Comparison of ENCODE assay signal across 36 cellular contexts in the genomic region with DNA sequence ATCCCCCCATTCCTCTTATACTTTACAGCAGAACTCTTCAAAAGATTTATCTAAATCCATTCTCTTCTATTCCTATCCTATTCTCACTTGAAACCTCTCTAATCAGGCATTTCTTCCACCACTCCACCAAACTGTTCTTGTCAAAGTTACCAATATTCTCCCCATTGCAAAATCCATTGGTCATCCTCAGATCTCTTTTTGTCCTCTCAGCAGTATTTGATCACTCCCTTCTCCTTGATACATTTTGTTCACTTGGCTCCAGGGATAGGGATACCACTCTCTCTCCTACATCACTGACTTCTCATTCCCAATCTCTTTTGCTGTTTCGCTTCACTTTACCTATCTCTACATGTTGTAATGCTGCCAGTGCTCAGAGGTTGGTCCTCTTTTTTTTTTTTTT.
"Had no signal": no experiment of that assay in that cellular context is flagged by ENCODE, and none has a peak within 500 bp of the region (broad histone marks: within the 10 kb centered on the region; RNA-seq: fewer than 3 reads in every experiment).

No MANE protein-coding gene starts in this region.

- H3K36me3 Mint-ChIP-seq: activated CD4-positive, alpha-beta memory T cell treated with anti-CD3 and anti-CD28 coated beads for 36 hours had no signal

- H3K4me3 Mint-ChIP-seq: activated B cell treated with CpG ODN at 0.5 μM for 24 hours; activated CD4-positive, alpha-beta memory T cell treated with anti-CD3 and anti-CD28 coated beads for 36 hours; activated CD4-positive, alpha-beta T cell treated with anti-CD3 and anti-CD28 coated beads, Interleukin-2, amount 10 ng/mL, durations not matched to agents 24 days and 14 days; activated CD8-positive, alpha-beta T cell treated with anti-CD3 and anti-CD28 coated beads for 36 hours; activated naive CD4-positive, alpha-beta T cell treated with anti-CD3 and anti-CD28 coated beads for 36 hours; activated naive CD8-positive, alpha-beta T cell treated with anti-CD3 and anti-CD28 coated beads for 36 hours; activated T-cell treated with anti-CD3 and anti-CD28 coated beads, Interleukin-2, amount 50 U/mL, for 4 hours; activated T-cell treated with anti-CD3 and anti-CD28 coated beads, Interleukin-2, amount 50 U/mL, for 72 hours; activated T-helper 1 cell treated with anti-CD3 and anti-CD28 coated beads, Interleukin-12 subunit alpha, Interleukin-12 subunit beta, Interleukin-2, Interleukin-4 antibody, amounts not matched to agents 30 ng/mL and 10 ng/mL and 1 ng/mL, durations not matched to agents 14 hours and 24 hours and 36 hours; activated T-helper 17 cell treated with anti-CD3 and anti-CD28 coated beads, Interleukin-2, amount 50 U/mL, for 72 hours; T-helper 1 cell treated with Interleukin-12 subunit alpha and Interleukin-12 subunit beta and Interleukin-4 antibody, amounts not matched to agents 30 μg/mL and 1 μg/mL, for 36 hours; T-helper 2 cell treated with Interferon-gamma antibody and Interleukin-4, amounts not matched to agents 5 μg/mL and 100 μg/mL, for 36 hours had no signal

- H3K4me1 ChIP-seq: adrenal gland, breast epithelium had no signal

- H3K27ac ChIP-seq: adrenal gland, body of pancreas, brain microvascular endothelial cell, breast epithelium, VCaP had no signal

- FAIRE-seq: astrocyte, TTC549 had no signal

- H3K4me3 ChIP-seq: adrenal gland, body of pancreas, breast epithelium had no signal

- H3K9me3 Mint-ChIP-seq: activated B cell treated with CpG ODN at 0.5 μM for 24 hours; activated CD4-positive, alpha-beta memory T cell treated with anti-CD3 and anti-CD28 coated beads for 36 hours; activated CD8-positive, alpha-beta T cell treated with anti-CD3 and anti-CD28 coated beads for 36 hours; activated naive CD4-positive, alpha-beta T cell treated with anti-CD3 and anti-CD28 coated beads for 36 hours; activated naive CD8-positive, alpha-beta T cell treated with anti-CD3 and anti-CD28 coated beads for 36 hours; activated T-cell treated with anti-CD3 and anti-CD28 coated beads, Interleukin-2, amount 50 U/mL, for 4 hours; activated T-helper 1 cell treated with anti-CD3 and anti-CD28 coated beads, Interleukin-12 subunit alpha, Interleukin-12 subunit beta, Interleukin-2, Interleukin-4 antibody, amounts not matched to agents 30 ng/mL and 10 ng/mL and 1 ng/mL, durations not matched to agents 14 hours and 24 hours and 36 hours; T-helper 2 cell treated with Interferon-gamma antibody and Interleukin-4, amounts not matched to agents 5 μg/mL and 100 μg/mL, for 36 hours had no signal

- ATAC-seq: activated CD8-positive, alpha-beta T cell treated with anti-CD3 and anti-CD28 coated beads for 36 hours; activated naive CD4-positive, alpha-beta T cell treated with anti-CD3 and anti-CD28 coated beads, Interleukin-2, amount 50 U/mL, for 72 hours; activated T-cell treated with anti-CD3 and anti-CD28 coated beads, Interleukin-2, amount 50 U/mL, for 4 hours; activated T-cell treated with anti-CD3 and anti-CD28 coated beads, Interleukin-2, amount 50 U/mL, for 72 hours; activated T-helper 17 cell treated with anti-CD3 and anti-CD28 coated beads, Interleukin-2, amount 50 U/mL, for 72 hours; body of pancreas had no signal

- H3K9me3 ChIP-seq: adrenal gland, body of pancreas, breast epithelium had no signal

- H3K27me3 ChIP-seq: adrenal gland, body of pancreas, brain microvascular endothelial cell had no signal

- H3K36me3 ChIP-seq: adrenal gland, brain microvascular endothelial cell, breast epithelium had no signal

- H3K27me3 Mint-ChIP-seq: activated B cell treated with CpG ODN at 0.5 μM for 24 hours; activated CD4-positive, alpha-beta T cell treated with anti-CD3 and anti-CD28 coated beads, Interleukin-2, amount 10 ng/mL, durations not matched to agents 24 days and 14 days; activated CD8-positive, alpha-beta T cell treated with anti-CD3 and anti-CD28 coated beads for 36 hours had no signal

- H3K27ac Mint-ChIP-seq: activated B cell treated with CpG ODN at 0.5 μM for 24 hours; activated CD4-positive, alpha-beta memory T cell treated with anti-CD3 and anti-CD28 coated beads for 36 hours; activated CD4-positive, alpha-beta T cell treated with anti-CD3 and anti-CD28 coated beads, Interleukin-2, amount 10 ng/mL, durations not matched to agents 24 days and 14 days; activated CD8-positive, alpha-beta T cell treated with anti-CD3 and anti-CD28 coated beads for 36 hours; activated naive CD4-positive, alpha-beta T cell treated with anti-CD3 and anti-CD28 coated beads for 36 hours; activated naive CD8-positive, alpha-beta T cell treated with anti-CD3 and anti-CD28 coated beads for 36 hours; activated T-helper 1 cell treated with anti-CD3 and anti-CD28 coated beads, Interleukin-12 subunit alpha, Interleukin-12 subunit beta, Interleukin-2, Interleukin-4 antibody, amounts not matched to agents 30 ng/mL and 10 ng/mL and 1 ng/mL, durations not matched to agents 14 hours and 24 hours and 36 hours; activated T-helper 17 cell treated with anti-CD3 and anti-CD28 coated beads, Interleukin-2, amount 50 U/mL, for 72 hours; T-helper 1 cell treated with Interleukin-12 subunit alpha and Interleukin-12 subunit beta and Interleukin-4 antibody, amounts not matched to agents 30 μg/mL and 1 μg/mL, for 36 hours; T-helper 2 cell treated with Interferon-gamma antibody and Interleukin-4, amounts not matched to agents 5 μg/mL and 100 μg/mL, for 36 hours had no signal

- DNase-seq: activated B cell treated with CpG ODN at 0.5 μM for 24 hours; activated CD4-positive, alpha-beta memory T cell treated with anti-CD3 and anti-CD28 coated beads for 36 hours; activated CD4-positive, alpha-beta T cell treated with anti-CD3 and anti-CD28 coated beads for 4 hours; activated CD4-positive, alpha-beta T cell treated with anti-CD3 and anti-CD28 coated beads, Interleukin-2, amount 10 ng/mL, durations not matched to agents 24 days and 14 days; activated CD4-positive, alpha-beta T cell treated with anti-CD3 and anti-CD28 coated beads, Interleukin-2, amount 50 U/mL, for 1 hour; activated CD4-positive, alpha-beta T cell treated with anti-CD3 and anti-CD28 coated beads, Interleukin-2, amount 50 U/mL, for 4 hours; activated CD4-positive, CD25-positive, alpha-beta regulatory T cell treated with anti-CD3 and anti-CD28 coated beads, Interleukin-2, amount 50 U/mL, for 72 hours; activated CD8-positive, alpha-beta memory T cell treated with anti-CD3 and anti-CD28 coated beads, Interleukin-2, amount 50 U/mL, for 4 hours; activated CD8-positive, alpha-beta T cell treated with anti-CD3 and anti-CD28 coated beads for 36 hours; activated effector memory CD4-positive, alpha-beta T cell treated with anti-CD3 and anti-CD28 coated beads, Interleukin-2, amount 50 U/mL, for 16 hours; activated gamma-delta T cell treated with Interleukin-2 at 50 U/mL for 16 hours; activated naive CD4-positive, alpha-beta T cell; activated naive CD4-positive, alpha-beta T cell treated with anti-CD3 and anti-CD28 coated beads for 36 hours; activated naive CD4-positive, alpha-beta T cell treated with anti-CD3 and anti-CD28 coated beads, Interleukin-2, amount 50 U/mL, for 16 hours; activated naive CD8-positive, alpha-beta T cell treated with anti-CD3 and anti-CD28 coated beads for 36 hours; activated T-cell treated with anti-CD3 and anti-CD28 coated beads for 4 hours; activated T-cell treated with anti-CD3 and anti-CD28 coated beads, Interleukin-2, amount 50 U/mL, for 1 hour; activated T-cell treated with anti-CD3 and anti-CD28 coated beads, Interleukin-2, amount 50 U/mL, for 4 hours; activated T-cell treated with anti-CD3 and anti-CD28 coated beads, Interleukin-2, amount 50 U/mL, for 72 hours; adrenal gland; amniotic stem cell; aorta; body of pancreas; brain microvascular endothelial cell; central memory CD4-positive, alpha-beta T cell; T-helper 2 cell; T-helper 9 cell had no signal
